ENCODE assay signal across 1 cellular context in the genomic region with DNA sequence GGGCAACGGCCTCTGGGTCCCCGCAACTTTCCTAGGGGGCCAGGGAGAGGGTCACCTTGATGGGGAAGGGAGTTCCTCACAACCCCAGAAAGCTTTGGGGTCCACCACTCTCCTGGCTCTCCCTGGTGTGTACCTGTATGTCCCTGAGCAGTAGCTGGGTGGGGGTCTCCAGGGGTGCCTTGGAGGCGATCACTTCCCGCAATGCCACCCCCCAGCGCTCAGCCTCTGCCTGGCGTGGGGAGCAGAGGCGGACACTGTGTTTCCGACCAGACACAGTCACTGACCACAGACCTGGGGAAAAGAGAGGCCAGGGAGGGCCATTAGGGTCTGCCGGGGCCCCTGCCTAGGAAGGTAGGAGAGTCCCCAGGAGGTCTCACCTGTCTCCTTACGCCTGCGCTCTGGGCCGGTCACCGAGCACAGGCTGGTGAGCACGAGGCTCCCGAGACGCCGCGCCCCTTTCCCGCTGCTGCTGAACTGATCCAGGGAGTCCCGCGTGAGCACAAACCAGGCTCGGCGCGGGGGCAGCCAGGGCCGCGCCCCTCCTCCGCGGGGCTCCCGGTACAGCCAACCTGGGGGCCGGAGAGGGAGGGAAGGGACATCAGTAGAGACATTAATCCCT.
TF ChIP-seq lines count a peak whose summit lies in the region.

No MANE protein-coding gene starts in this region.

TF ChIP-seq in A549, 52 proteins besides CTCF, POLR2A, EP300 and RAD21 (continued from another document):
- TF ChIP-seq, protein P1, sequence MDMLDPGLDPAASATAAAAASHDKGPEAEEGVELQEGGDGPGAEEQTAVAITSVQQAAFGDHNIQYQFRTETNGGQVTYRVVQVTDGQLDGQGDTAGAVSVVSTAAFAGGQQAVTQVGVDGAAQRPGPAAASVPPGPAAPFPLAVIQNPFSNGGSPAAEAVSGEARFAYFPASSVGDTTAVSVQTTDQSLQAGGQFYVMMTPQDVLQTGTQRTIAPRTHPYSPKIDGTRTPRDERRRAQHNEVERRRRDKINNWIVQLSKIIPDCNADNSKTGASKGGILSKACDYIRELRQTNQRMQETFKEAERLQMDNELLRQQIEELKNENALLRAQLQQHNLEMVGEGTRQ (IDR thresholded peaks at IDR 0.05), result no peak
- no peak for TF ChIP-seq MAX (IDR thresholded peaks at IDR 0.05)
